ENCODE assay signal across 13 cellular contexts in the genomic region with DNA sequence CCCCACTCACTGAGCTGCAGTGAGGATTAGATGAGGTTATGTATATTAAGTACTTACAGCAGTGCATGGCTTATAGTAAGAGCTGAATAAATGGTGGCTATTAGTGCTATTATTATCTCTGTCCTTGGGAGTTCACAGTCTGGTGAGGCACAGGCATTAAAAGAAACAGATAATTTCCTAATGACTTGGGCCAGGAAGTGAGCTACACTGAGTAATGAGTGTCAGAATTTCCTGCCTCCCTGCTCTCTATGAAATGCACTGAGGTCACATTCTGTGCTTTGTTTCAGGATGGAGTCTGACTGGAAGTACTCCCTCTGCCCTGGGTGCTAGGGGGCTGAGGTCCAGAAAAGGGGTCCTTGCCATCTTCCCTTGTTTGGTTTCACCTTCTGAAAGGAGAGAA. TPM values are rescaled to one million over a fixed set of nuclear protein-coding genes. Genes with fewer than 3 reads are reported as not detected.
A peak's percentile ranks its signal among the peaks of the same experiment; 100 is the strongest.
DNase-seq lines count a peak whose midpoint lies in the region; ATAC-seq and TF ChIP-seq lines count a peak whose summit lies in the region.
"Had no signal": no experiment of that assay in that cellular context is flagged by ENCODE, and none has a peak within 500 bp of the region (broad histone marks: within the 10 kb centered on the region; RNA-seq: fewer than 3 reads in every experiment).

No MANE protein-coding gene starts in this region.

- no peak overlapping the region for H3K4me3 ChIP-seq in heart right ventricle
- H3K4me3 ChIP-seq: cardiac muscle cell, testis had no signal

- DNase-seq in Right ventricle myocardium inferior (ENCODE audit: missing footprints) (no peak), cardiac septum (ENCODE audit: low spot score) (no peak), amniotic epithelial cell (ENCODE audit: low read depth) (peak; percentile 54), heart right ventricle (no peak), type B pancreatic cell (ENCODE audit: extremely low spot score, unreplicated experiment) (no peak), RWPE1 (ENCODE audit: low spot score) (no peak), NCI-H524 treated with DMSO at 0.1 percent for 48 hours (lab: John Stamatoyannopoulos, UW) (no peak), NCI-H748 treated with DMSO at 0.1 percent for 48 hours (lab: John Stamatoyannopoulos, UW) (no peak)
- DNase-seq: mesendoderm, SIG-M5, testis had no signal

- no peaks in the 10 kb centered on the region for H3K9me3 Mint-ChIP-seq in type B pancreatic cell
- H3K9me3 Mint-ChIP-seq: activated T-helper 1 cell treated with anti-CD3 and anti-CD28 coated beads, Interleukin-12 subunit alpha, Interleukin-12 subunit beta, Interleukin-2, Interleukin-4 antibody, amounts not matched to agents 30 ng/mL and 10 ng/mL and 1 ng/mL, durations not matched to agents 14 hours and 24 hours and 36 hours had no signal

- no peaks in the 10 kb centered on the region for H3K9me3 ChIP-seq in heart right ventricle
- H3K9me3 ChIP-seq: testis had no signal

- H3K27me3 ChIP-seq in heart right ventricle, result peaks cover 0 to 9% (median 0%) of the 10 kb centered on the region in 7 donors
- H3K27me3 ChIP-seq: cardiac muscle cell, testis had no signal

- peaks cover 11% of the 10 kb centered on the region for H3K4me1 Mint-ChIP-seq in type B pancreatic cell (ENCODE audit: unreplicated experiment)

- H3K27ac ChIP-seq in heart right ventricle, result peak overlapping the region in 7 of 10 donors; percentile 27 to 50 (median 30)
- no peak overlapping the region for H3K27ac ChIP-seq in RWPE1
- H3K27ac ChIP-seq: cardiac muscle cell, testis had no signal

- H3K36me3 Mint-ChIP-seq in type B pancreatic cell, result no peaks in the 10 kb centered on the region

- intact Hi-C loops in Right ventricle myocardium inferior (cut with DNase I), result no loop called here
- intact Hi-C loops in cardiac septum (cut with DNase I), result no loop called here
- intact Hi-C loops in heart right ventricle (cut with DNase I), result loop anchor here in 3 of 10 donors (10.0 kb wide), 3 partner anchors 272 to 402 kb away; no protein-coding TSS in a partner anchor

- H3K36me3 ChIP-seq in heart right ventricle, result no peaks in the 10 kb centered on the region
- H3K36me3 ChIP-seq: cardiac muscle cell had no signal

- H3K27ac Mint-ChIP-seq in type B pancreatic cell, result peak overlapping the region; percentile 44
- H3K27ac Mint-ChIP-seq: activated T-helper 1 cell treated with anti-CD3 and anti-CD28 coated beads, Interleukin-12 subunit alpha, Interleukin-12 subunit beta, Interleukin-2, Interleukin-4 antibody, amounts not matched to agents 30 ng/mL and 10 ng/mL and 1 ng/mL, durations not matched to agents 14 hours and 24 hours and 36 hours had no signal

- CTCF ChIA-PET in RWPE1 (lab: Yijun Ruan, JAX), result interaction anchor here (0.6 kb wide), 1 partner anchor 74 kb away, joined by 3 read pairs; no protein-coding TSS in a partner anchor

- H3K27me3 Mint-ChIP-seq in type B pancreatic cell, result peaks cover 10% of the 10 kb centered on the region

- POLR2A ChIA-PET in RWPE1 (lab: Yijun Ruan, JAX; ENCODE audit: low non-redundant PET), result interaction anchor here (0.7 kb wide), 1 partner anchor 155 kb away, joined by 3 read pairs; no protein-coding TSS in a partner anchor

- no peak overlapping the region for H3K4me3 Mint-ChIP-seq in type B pancreatic cell
- H3K4me3 Mint-ChIP-seq: activated T-helper 1 cell treated with anti-CD3 and anti-CD28 coated beads, Interleukin-12 subunit alpha, Interleukin-12 subunit beta, Interleukin-2, Interleukin-4 antibody, amounts not matched to agents 30 ng/mL and 10 ng/mL and 1 ng/mL, durations not matched to agents 14 hours and 24 hours and 36 hours had no signal

- TF ChIP-seq CTCF in heart right ventricle (IDR thresholded peaks at IDR 0.05), result no peak
- no peak for TF ChIP-seq CTCF in type B pancreatic cell (conservative IDR thresholded peaks at IDR 0.05)
- TF ChIP-seq CTCF in RWPE1 (conservative IDR thresholded peaks at IDR 0.05; ENCODE audit: low read depth), result no peak

- H3K4me1 ChIP-seq in heart right ventricle, result peaks cover 0 to 34% (median 12%) of the 10 kb centered on the region in 9 donors
- H3K4me1 ChIP-seq: testis had no signal

- ATAC-seq in Right ventricle myocardium inferior, result peak; percentile 52
- ATAC-seq in heart right ventricle, result peak; percentile 32 to 88 (median 76)

RNA-seq across cellular contexts. Expression of a gene that starts 48.7 kb away (rescaled TPM):
- 0.54 TPM for total RNA-seq in Right ventricle myocardium inferior
- total RNA-seq in cardiac septum, result 17.9 TPM
- 10 to 100 TPM in 1 of 10 donors, 1 to 10 TPM in 8, under 1 TPM in 1; 0.72 to 13.5 (median 1.9) TPM for total RNA-seq in heart right ventricle
- polyA plus RNA-seq in heart right ventricle, result 1 to 10 TPM; 1.7 to 5.6 TPM
- 40.5 and 59.4 TPM in 2 replicates for total RNA-seq in type B pancreatic cell (ENCODE audit: low replicate concordance)
- total RNA-seq: activated T-helper 1 cell treated with anti-CD3 and anti-CD28 coated beads, Interleukin-12 subunit alpha, Interleukin-12 subunit beta, Interleukin-2, Interleukin-4 antibody, amounts not matched to agents 30 ng/mL and 10 ng/mL and 1 ng/mL, durations not matched to agents 14 hours and 24 hours and 36 hours had no signal
